21 cellular contexts compared by ENCODE assay signal in genomic region chr2:236675526-236675925, GRCh38.
"Had no signal": no experiment of that assay in that cellular context is flagged by ENCODE, and none has a peak within 500 bp of the region (broad histone marks: within the 10 kb centered on the region; RNA-seq: fewer than 3 reads in every experiment).

No MANE protein-coding gene starts in this region.

- H3K4me1 Mint-ChIP-seq: activated naive CD8-positive, alpha-beta T cell treated with anti-CD3 and anti-CD28 coated beads for 36 hours had no signal

- H3K27ac Mint-ChIP-seq: activated naive CD8-positive, alpha-beta T cell treated with anti-CD3 and anti-CD28 coated beads for 36 hours; activated T-helper 2 cell treated with anti-CD3 and anti-CD28 coated beads, Interferon-gamma antibody, Interleukin-2, Interleukin-4, amounts not matched to agents 10 μg/mL and 5 μg/mL and 100 μg/mL, durations not matched to agents 14 hours and 24 hours and 36 hours; dendritic cell treated with granulocyte-macrophage colony-stimulating factor and Interleukin-4, amounts not matched to agents 40 ng/mL and 50 ng/mL, for 4 days; memory B cell; naive thymus-derived CD4-positive, alpha-beta T cell; T-helper 1 cell treated with Interleukin-12 subunit alpha and Interleukin-12 subunit beta and Interleukin-4 antibody, amounts not matched to agents 30 μg/mL and 1 μg/mL, for 36 hours; WTC11 had no signal

- H3K36me3 Mint-ChIP-seq: activated naive CD8-positive, alpha-beta T cell treated with anti-CD3 and anti-CD28 coated beads for 36 hours; memory B cell; naive thymus-derived CD4-positive, alpha-beta T cell had no signal

- H3K4me3 ChIP-seq: tibial artery had no signal

- H3K4me3 Mint-ChIP-seq: activated naive CD8-positive, alpha-beta T cell treated with anti-CD3 and anti-CD28 coated beads for 36 hours; activated T-cell treated with anti-CD3 and anti-CD28 coated beads, Interleukin-2, amount 50 U/mL, for 4 hours; dendritic cell treated with granulocyte-macrophage colony-stimulating factor and Interleukin-4, amounts not matched to agents 40 ng/mL and 50 ng/mL, for 4 days; memory B cell; naive thymus-derived CD4-positive, alpha-beta T cell; neural crest cell; T-helper 1 cell treated with Interleukin-12 subunit alpha and Interleukin-12 subunit beta and Interleukin-4 antibody, amounts not matched to agents 30 μg/mL and 1 μg/mL, for 36 hours; WTC11 had no signal

- DNase-seq: activated CD8-positive, alpha-beta memory T cell treated with anti-CD3 and anti-CD28 coated beads for 24 hours; activated CD8-positive, alpha-beta memory T cell treated with anti-CD3 and anti-CD28 coated beads, Interleukin-2, amount 50 U/mL, for 48 hours; activated naive CD4-positive, alpha-beta T cell treated with Interleukin-2 at 50 U/mL for 16 hours; activated naive CD8-positive, alpha-beta T cell treated with anti-CD3 and anti-CD28 coated beads for 36 hours; activated T-cell treated with anti-CD3 and anti-CD28 coated beads, Interleukin-2, amount 50 U/mL, for 4 hours; effector CD4-positive, alpha-beta T cell; glutamatergic neuron; hippocampal formation; naive thymus-derived CD4-positive, alpha-beta T cell; occipital lobe; posterior cingulate gyrus; stimulated activated CD4-positive, alpha-beta T cell treated with anti-CD3 and anti-CD28 coated beads, Interleukin-4, amount 100 ng/mL, for 1 hour; stimulated activated naive CD4-positive, alpha-beta T cell treated with Interleukin-2 at 50 U/mL for 16 hours; T1000; tibial artery had no signal

- H3K9me3 ChIP-seq: tibial artery had no signal

- H3K36me3 ChIP-seq: tibial artery had no signal

- H3K9me3 Mint-ChIP-seq: activated naive CD8-positive, alpha-beta T cell treated with anti-CD3 and anti-CD28 coated beads for 36 hours; activated T-cell treated with anti-CD3 and anti-CD28 coated beads, Interleukin-2, amount 50 U/mL, for 4 hours; activated T-helper 2 cell treated with anti-CD3 and anti-CD28 coated beads, Interferon-gamma antibody, Interleukin-2, Interleukin-4, amounts not matched to agents 10 μg/mL and 5 μg/mL and 100 μg/mL, durations not matched to agents 14 hours and 24 hours and 36 hours; dendritic cell treated with granulocyte-macrophage colony-stimulating factor and Interleukin-4, amounts not matched to agents 40 ng/mL and 50 ng/mL, for 4 days; memory B cell; naive thymus-derived CD4-positive, alpha-beta T cell; T-helper 1 cell treated with Interleukin-12 subunit alpha and Interleukin-12 subunit beta and Interleukin-4 antibody, amounts not matched to agents 30 μg/mL and 1 μg/mL, for 36 hours had no signal

- H3K27me3 ChIP-seq: tibial artery had no signal
